29 cellular contexts compared by ENCODE assay signal in the genomic region with DNA sequence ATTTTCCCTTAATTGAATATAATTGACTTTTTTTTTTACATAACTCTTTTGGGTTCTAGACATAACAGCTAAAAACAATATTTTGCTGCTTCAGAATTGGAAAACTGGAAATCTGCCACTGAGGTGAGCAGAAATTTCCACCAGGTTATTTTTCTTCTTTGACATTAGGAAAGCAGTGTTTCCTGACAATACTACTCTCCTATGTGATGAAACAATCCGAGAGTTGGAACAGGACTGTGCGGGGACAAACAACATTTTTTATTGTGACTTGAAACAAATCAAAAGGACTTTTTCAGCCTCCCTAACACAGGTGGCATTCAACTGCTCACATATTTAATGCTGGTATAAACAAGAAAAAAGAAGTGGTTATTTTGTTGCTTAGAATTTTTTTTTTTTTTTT.
"Had no signal": no experiment of that assay in that cellular context is flagged by ENCODE, and none has a peak within 500 bp of the region (broad histone marks: within the 10 kb centered on the region; RNA-seq: fewer than 3 reads in every experiment).

No MANE protein-coding gene starts in this region.

- H3K4me1 ChIP-seq: ascending aorta had no signal

- H3K36me3 ChIP-seq: ascending aorta, brain microvascular endothelial cell, esophagus squamous epithelium, heart left ventricle had no signal

- DNase-seq: activated CD4-positive, alpha-beta memory T cell treated with anti-CD3 and anti-CD28 coated beads for 36 hours; activated CD4-positive, alpha-beta T cell treated with anti-CD3 and anti-CD28 coated beads for 36 hours; activated CD4-positive, alpha-beta T cell treated with anti-CD3 and anti-CD28 coated beads, Interleukin-2, amount 10 ng/mL, durations not matched to agents 24 days and 14 days; activated CD4-positive, CD25-positive, alpha-beta regulatory T cell; activated CD4-positive, CD25-positive, alpha-beta regulatory T cell treated with anti-CD3 and anti-CD28 coated beads, Interleukin-2, amount 50 U/mL, for 72 hours; activated CD8-positive, alpha-beta memory T cell treated with anti-CD3 and anti-CD28 coated beads, Interleukin-2, amount 10 ng/mL, durations not matched to agents 7 days and 5 days; activated CD8-positive, alpha-beta memory T cell treated with anti-CD3 and anti-CD28 coated beads, Interleukin-2, amount 50 U/mL, for 4 hours; activated CD8-positive, alpha-beta T cell treated with anti-CD3 and anti-CD28 coated beads, Interleukin-2, amount 10 ng/mL, durations not matched to agents 7 days and 5 days; activated gamma-delta T cell; activated naive CD4-positive, alpha-beta T cell; activated naive CD4-positive, alpha-beta T cell treated with anti-CD3 and anti-CD28 coated beads, Interleukin-2, amount 10 ng/mL, durations not matched to agents 7 days and 5 days; activated naive CD8-positive, alpha-beta T cell treated with anti-CD3 and anti-CD28 coated beads, Interleukin-2, amount 10 ng/mL, durations not matched to agents 7 days and 5 days; activated T-cell treated with anti-CD3 and anti-CD28 coated beads, Interleukin-2, amount 50 U/mL, for 1 hour; activated T-cell treated with anti-CD3 and anti-CD28 coated beads, Interleukin-2, amount 50 U/mL, for 48 hours; brain microvascular endothelial cell; effector CD4-positive, alpha-beta T cell; effector memory CD8-positive, alpha-beta T cell; esophagus squamous epithelium; glutamatergic neuron; heart left ventricle; SW 1271; T-cell; T1000 had no signal

- ATAC-seq: activated CD4-positive, alpha-beta T cell treated with anti-CD3 and anti-CD28 coated beads for 36 hours; activated CD8-positive, alpha-beta memory T cell treated with anti-CD3 and anti-CD28 coated beads, Interleukin-2, amount 10 ng/mL, durations not matched to agents 7 days and 5 days; activated CD8-positive, alpha-beta T cell treated with anti-CD3 and anti-CD28 coated beads, Interleukin-2, amount 10 ng/mL, durations not matched to agents 7 days and 5 days; activated naive CD4-positive, alpha-beta T cell treated with anti-CD3 and anti-CD28 coated beads, Interleukin-2, amount 50 U/mL, for 72 hours; effector memory CD8-positive, alpha-beta T cell; heart left ventricle; T-cell had no signal

- FAIRE-seq: bronchial epithelial cell, frontal cortex had no signal

- H3K4me3 ChIP-seq: ascending aorta, coronary artery, esophagus squamous epithelium, heart left ventricle had no signal

- H3K27ac ChIP-seq: ascending aorta, brain microvascular endothelial cell, coronary artery, epithelial cell of prostate, esophagus squamous epithelium, heart left ventricle had no signal

- H3K27me3 ChIP-seq: ascending aorta, brain microvascular endothelial cell, esophagus squamous epithelium, heart left ventricle had no signal

- H3K9me3 ChIP-seq: ascending aorta, esophagus squamous epithelium, heart left ventricle had no signal
